8 cellular contexts compared by ENCODE assay signal in genomic region chr16:57601801-57602478, GRCh38. TPM values are rescaled to one million over a fixed set of nuclear protein-coding genes. Genes with fewer than 3 reads are reported as not detected.
DNase-seq lines count a peak whose midpoint lies in the region; ATAC-seq and TF ChIP-seq lines count a peak whose summit lies in the region.

No MANE protein-coding gene starts in this region.

- H3K27ac ChIP-seq in sigmoid colon = no peak overlapping the region
- no peak overlapping the region for H3K27ac ChIP-seq in GM23248

- no peak for TF ChIP-seq POLR2A in sigmoid colon (IDR thresholded peaks at IDR 0.05)

- intact Hi-C loops in activated T-helper 1 cell treated with anti-CD3 and anti-CD28 coated beads, Interleukin-12 subunit alpha, Interleukin-12 subunit beta, Interleukin-2, Interleukin-4 antibody, amounts not matched to agents 30 ng/mL and 10 ng/mL and 1 ng/mL, durations not matched to agents 14 hours and 24 hours and 36 hours (cut with micrococcal nuclease) = loop anchor here (1.0 to 5.0 kb wide), 8 partner anchors 8 to 1405 kb away; partner anchors contain the start of genes CCDC102A, KATNB1, NUDT21 and OGFOD1
- intact Hi-C loops in sigmoid colon (cut with DNase I) = no loop called here

- WGBS in sigmoid colon, 2 donors = 43 to 60% methylated on average over 10 of the region's 10 CpGs
- WGBS in GM23248 (ENCODE audit: low coverage in 1 of 2, low lambda C conversion rate in 2 of 2, missing lambda C conversion rate in 2 of 2), 2 experiments = 77 to 79% methylated on average over 10 of the region's 10 CpGs

- peaks cover 59% of the 10 kb centered on the region for H3K4me1 Mint-ChIP-seq in activated T-helper 1 cell treated with anti-CD3 and anti-CD28 coated beads, Interleukin-12 subunit alpha, Interleukin-12 subunit beta, Interleukin-2, Interleukin-4 antibody, amounts not matched to agents 30 ng/mL and 10 ng/mL and 1 ng/mL, durations not matched to agents 14 hours and 24 hours and 36 hours (ENCODE audit: low read depth)

- in situ Hi-C loops in GM13976 (cut with MboI; ENCODE audit: low sequenced_read_pairs, unreplicated experiment) = no loop called here
- in situ Hi-C loops in GM23248 (cut with MboI) = no loop called here

- peaks cover 12% of the 10 kb centered on the region for H3K9me3 Mint-ChIP-seq in activated T-helper 1 cell treated with anti-CD3 and anti-CD28 coated beads, Interleukin-12 subunit alpha, Interleukin-12 subunit beta, Interleukin-2, Interleukin-4 antibody, amounts not matched to agents 30 ng/mL and 10 ng/mL and 1 ng/mL, durations not matched to agents 14 hours and 24 hours and 36 hours

- H3K27me3 ChIP-seq in sigmoid colon (peaks cover 0 to 22% (median 5%) of the 10 kb centered on the region in 3 donors), GM23248 (replicated peaks; ENCODE audit: insufficient read depth) (peaks cover 7% of the 10 kb centered on the region; the same call in 1 of the 2 replicates)

- H3K9ac ChIP-seq in GM23248 = no peak overlapping the region

- peaks cover 7% of the 10 kb centered on the region for H3K36me3 Mint-ChIP-seq in activated T-helper 1 cell treated with anti-CD3 and anti-CD28 coated beads, Interleukin-12 subunit alpha, Interleukin-12 subunit beta, Interleukin-2, Interleukin-4 antibody, amounts not matched to agents 30 ng/mL and 10 ng/mL and 1 ng/mL, durations not matched to agents 14 hours and 24 hours and 36 hours (ENCODE audit: low read depth)

- H2AFZ ChIP-seq in GM23248 = no peak overlapping the region

- H3F3A ChIP-seq in GM23248 (ENCODE audit: insufficient read depth) = no peaks in the 10 kb centered on the region

- TF ChIP-seq CTCF in GM13976 (IDR thresholded peaks at IDR 0.05; ENCODE audit: borderline replicate concordance, control extremely low read depth, extremely low read depth, insufficient read depth, missing control alignments) (no peak), sigmoid colon (IDR thresholded peaks at IDR 0.05) (no peak)

- peak overlapping the region; percentile 98 for H3K27ac Mint-ChIP-seq in activated T-helper 1 cell treated with anti-CD3 and anti-CD28 coated beads, Interleukin-12 subunit alpha, Interleukin-12 subunit beta, Interleukin-2, Interleukin-4 antibody, amounts not matched to agents 30 ng/mL and 10 ng/mL and 1 ng/mL, durations not matched to agents 14 hours and 24 hours and 36 hours

- peak; percentile 70 for ATAC-seq in GM21515 (IDR thresholded peaks at IDR 0.05; ENCODE audit: unreplicated experiment)

- H3K36me3 ChIP-seq in sigmoid colon (no peaks in the 10 kb centered on the region), GM23248 (ENCODE audit: low read depth) (no peaks in the 10 kb centered on the region)

- H3K4me1 ChIP-seq in sigmoid colon (no peaks in the 10 kb centered on the region), GM23248 (ENCODE audit: insufficient read depth) (no peaks in the 10 kb centered on the region)

- no peaks in the 10 kb centered on the region for H3K27me3 Mint-ChIP-seq in activated T-helper 1 cell treated with anti-CD3 and anti-CD28 coated beads, Interleukin-12 subunit alpha, Interleukin-12 subunit beta, Interleukin-2, Interleukin-4 antibody, amounts not matched to agents 30 ng/mL and 10 ng/mL and 1 ng/mL, durations not matched to agents 14 hours and 24 hours and 36 hours (ENCODE audit: insufficient read depth)

- no peaks in the 10 kb centered on the region for H3K9me2 ChIP-seq in GM23248 (ENCODE audit: insufficient read depth)

- no peaks in the 10 kb centered on the region for H4K20me1 ChIP-seq in GM23248 (ENCODE audit: insufficient read depth)

- no peak overlapping the region for H3K4me3 ChIP-seq in sigmoid colon
- H3K4me3 ChIP-seq in GM23248 = no peak overlapping the region

- DNase-seq in GM13976 (ENCODE audit: low spot score) (peak; percentile 73), KG1 (lab: John Stamatoyannopoulos, UW) (peak; percentile 38), sigmoid colon (peak; percentile 29), NAMALWA (ENCODE audit: low spot score) (no peak), AML-193 (lab: John Stamatoyannopoulos, UW) (no peak), GM23248 (no peak)
- peak; percentile 77 for DNase-seq in activated T-helper 1 cell treated with anti-CD3 and anti-CD28 coated beads, Interleukin-12 subunit alpha, Interleukin-12 subunit beta, Interleukin-2, Interleukin-4 antibody, amounts not matched to agents 30 ng/mL and 10 ng/mL and 1 ng/mL, durations not matched to agents 14 hours and 24 hours and 36 hours (ENCODE audit: low spot score)

- peak overlapping the region; percentile 16 for H3K4me3 Mint-ChIP-seq in activated T-helper 1 cell treated with anti-CD3 and anti-CD28 coated beads, Interleukin-12 subunit alpha, Interleukin-12 subunit beta, Interleukin-2, Interleukin-4 antibody, amounts not matched to agents 30 ng/mL and 10 ng/mL and 1 ng/mL, durations not matched to agents 14 hours and 24 hours and 36 hours

- TF ChIP-seq EP300 in sigmoid colon (IDR thresholded peaks at IDR 0.05) = no peak

- H3K4me2 ChIP-seq in GM23248 (ENCODE audit: unreplicated experiment) = no peak overlapping the region

- H3K79me2 ChIP-seq in GM23248 (ENCODE audit: insufficient read depth) = no peaks in the 10 kb centered on the region

- H3K9me3 ChIP-seq in sigmoid colon (peaks cover 0 to 4% (median 1%) of the 10 kb centered on the region in 4 donors), GM23248 (ENCODE audit: low read depth) (no peaks in the 10 kb centered on the region)

RNA-seq across cellular contexts. Expression of gene ADGRG1, which starts 26.5 kb away (rescaled TPM):
- total RNA-seq in activated T-helper 1 cell treated with anti-CD3 and anti-CD28 coated beads, Interleukin-12 subunit alpha, Interleukin-12 subunit beta, Interleukin-2, Interleukin-4 antibody, amounts not matched to agents 30 ng/mL and 10 ng/mL and 1 ng/mL, durations not matched to agents 14 hours and 24 hours and 36 hours = 6.4 and 7.7 TPM in 2 replicates
- 1 to 10 TPM; 5.0 to 8.0 (median 6.7) TPM for total RNA-seq in sigmoid colon
- polyA plus RNA-seq in sigmoid colon = 10 to 100 TPM in 1 of 3 donors, 1 to 10 TPM in 2; 5.3 to 36.3 (median 7.8) TPM
- 0.54 and 0.89 TPM in 2 replicates for total RNA-seq in GM23248 (2014; rRNA removed; shearing (Covaris generic))
- polyA plus RNA-seq in GM23248 (2016; fragmentation: Nextera tagmentation; extraction: Ambion mirVana) = 0.58 and 1.2 TPM in 2 replicates

RNA-seq across cellular contexts. Expression of gene ADGRG5, which starts 59.5 kb away (rescaled TPM):
- total RNA-seq in activated T-helper 1 cell treated with anti-CD3 and anti-CD28 coated beads, Interleukin-12 subunit alpha, Interleukin-12 subunit beta, Interleukin-2, Interleukin-4 antibody, amounts not matched to agents 30 ng/mL and 10 ng/mL and 1 ng/mL, durations not matched to agents 14 hours and 24 hours and 36 hours = 5.8 and 7.4 TPM in 2 replicates
- total RNA-seq in sigmoid colon = under 1 TPM in 1 of 4 donors, not detected in 3; 0.36 TPM
- 1 to 10 TPM in 1 of 3 donors, under 1 TPM in 2; 0.60 to 4.0 (median 0.69) TPM for polyA plus RNA-seq in sigmoid colon
- not detected in 2 replicates for total RNA-seq in GM23248 (2014; rRNA removed; shearing (Covaris generic))
- polyA plus RNA-seq in GM23248 (2016; fragmentation: Nextera tagmentation; extraction: Ambion mirVana) = 0.05 and 0.18 TPM in 2 replicates

Comparison
In these comparisons a context has a peak if more than half of its experiments do, and no peak if none do; other contexts are left out.
1. DNase-seq: peak in GM13976 (single experiment), KG1 (single experiment), activated T-helper 1 cell treated with anti-CD3 and anti-CD28 coated beads, Interleukin-12 subunit alpha, Interleukin-12 subunit beta, Interleukin-2, Interleukin-4 antibody, amounts not matched to agents 30 ng/mL and 10 ng/mL and 1 ng/mL, durations not matched to agents 14 hours and 24 hours and 36 hours (single experiment) and sigmoid colon (single experiment); none in NAMALWA (single experiment), AML-193 (0 of 2) and GM23248 (single experiment).